1 cellular context compared by ENCODE assay signal in genomic region chr12:92649511-92650227, GRCh38.
TF ChIP-seq lines count a peak whose summit lies in the region.

No MANE protein-coding gene starts in this region.

TF ChIP-seq in GM12878, 131 proteins besides CTCF, POLR2A, EP300 and RAD21 (continued from another document):
- peak; percentile 60 for TF ChIP-seq SKIL (IDR thresholded peaks at IDR 0.05; ENCODE audit: low read depth, poor library complexity, severe bottlenecking)
- TF ChIP-seq SMC3 (IDR thresholded peaks at IDR 0.05; ENCODE audit: borderline replicate concordance, low read length), result peak; percentile 93
- TF ChIP-seq IKZF2 (IDR thresholded peaks at IDR 0.05), result 0 out of 4 replicates have a peak, but pooled peaks of 1 of the 2 experiments have one; percentile 13
- no peak for TF ChIP-seq IKZF1 (conservative IDR thresholded peaks at IDR 0.05)
- TF ChIP-seq PRDM15 (CRISPR knock-in tag; IDR thresholded peaks at IDR 0.05), result no peak
- TF ChIP-seq EZH2 (IDR thresholded peaks at IDR 0.05; ENCODE audit: borderline replicate concordance, control insufficient read depth, low read depth, low read length), result no peak
- peak; percentile 74; the same call in 1 of the 2 replicates for TF ChIP-seq RB1 (IDR thresholded peaks at IDR 0.05; ENCODE audit: borderline replicate concordance)
- no peak for TF ChIP-seq BCLAF1 (IDR thresholded peaks at IDR 0.05)
- TF ChIP-seq CBX5 (IDR thresholded peaks at IDR 0.05; ENCODE audit: low read depth), result peak; percentile 29; the same call in 1 of the 2 replicates
- TF ChIP-seq ZSCAN29 (IDR thresholded peaks at IDR 0.05), result 0 out of 2 replicates have a peak, but pooled peaks have one; percentile 8
- peak; percentile 53; the same call in 1 of the 2 replicates for TF ChIP-seq IRF4 (IDR thresholded peaks at IDR 0.05; ENCODE audit: low read depth, low read length)
- no peak for TF ChIP-seq IRF3 (IDR thresholded peaks at IDR 0.05)
